10 cellular contexts compared by ENCODE assay signal in genomic region chr4:41144812-41145211, GRCh38.
DNase-seq lines count a peak whose midpoint lies in the region; TF ChIP-seq lines count a peak whose summit lies in the region.
"Had no signal": no experiment of that assay in that cellular context is flagged by ENCODE, and none has a peak within 500 bp of the region (broad histone marks: within the 10 kb centered on the region; RNA-seq: fewer than 3 reads in every experiment).

No MANE protein-coding gene starts in this region.

- no peak for TF ChIP-seq POLR2A in esophagus muscularis mucosa (IDR thresholded peaks at IDR 0.05; ENCODE audit: low read depth)

- H3K4me2 ChIP-seq in osteoblast (ENCODE audit: insufficient read depth, low read length) = peak overlapping the region; percentile 68

- peaks cover 59% of the 10 kb centered on the region for H3K79me2 ChIP-seq in osteoblast (ENCODE audit: insufficient read depth, low read length)

- no peak overlapping the region for H2AFZ ChIP-seq in osteoblast (ENCODE audit: low read length)

- H3K4me3 ChIP-seq in AG10803 (ENCODE audit: low read length) (no peak overlapping the region), esophagus muscularis mucosa (no peak overlapping the region), osteoblast (ENCODE audit: insufficient read depth, low read length) (no peak overlapping the region)

- intact Hi-C loops in esophagus muscularis mucosa (cut with DNase I) = no loop called here

- H3K27ac ChIP-seq in esophagus muscularis mucosa (replicated peaks in 1 of 4) (peak overlapping the region; percentile 78 to 89 (median 85)), osteoblast (ENCODE audit: low read depth, low read length) (peak overlapping the region; percentile 91)

- TF ChIP-seq EP300 in esophagus muscularis mucosa (IDR thresholded peaks at IDR 0.05) = no peak

- H3K27me3 ChIP-seq in esophagus muscularis mucosa (no peaks in the 10 kb centered on the region), osteoblast (ENCODE audit: insufficient read depth, low read length) (no peaks in the 10 kb centered on the region)

- DNase-seq in AG10803 (ENCODE audit: low read depth) (peak; percentile 54), RPMI7951 (ENCODE audit: low read depth) (peak; percentile 24), esophagus muscularis mucosa (ENCODE audit: extremely low spot score) (no peak), osteoblast (ENCODE audit: insufficient read length, low spot score, missing footprints) (no peak), NCI-H1694 treated with DMSO at 0.1 percent for 48 hours (lab: John Stamatoyannopoulos, UW) (no peak), EL (no peak), cortex of kidney (lab: John Stamatoyannopoulos, UW) (no peak), DMS153 treated with DMSO at 0.1 percent for 48 hours (lab: John Stamatoyannopoulos, UW; ENCODE audit: unreplicated experiment) (no peak)
- DNase-seq: activated effector memory CD4-positive, alpha-beta T cell treated with anti-CD3 and anti-CD28 coated beads, Interleukin-2, amount 50 U/mL, for 16 hours; Kasumi-1 had no signal

- no peaks in the 10 kb centered on the region for H4K20me1 ChIP-seq in osteoblast (ENCODE audit: insufficient read depth, low read length)

- H3K36me3 ChIP-seq in esophagus muscularis mucosa (no peaks in the 10 kb centered on the region), osteoblast (ENCODE audit: insufficient read depth, low read length) (peaks cover 13% of the 10 kb centered on the region)

- H3K9me3 ChIP-seq in esophagus muscularis mucosa (no peaks in the 10 kb centered on the region), osteoblast (ENCODE audit: low read depth, low read length) (no peaks in the 10 kb centered on the region)

- WGBS in esophagus muscularis mucosa = 70% methylated on average over 5 of the region's 5 CpGs

- H3K4me1 ChIP-seq in esophagus muscularis mucosa (peaks cover 45 to 77% (median 67%) of the 10 kb centered on the region in 4 donors), osteoblast (ENCODE audit: insufficient read depth, low read length) (peaks cover 81% of the 10 kb centered on the region)

- TF ChIP-seq CTCF in AG10803 (conservative IDR thresholded peaks at IDR 0.05; ENCODE audit: low read length) (no peak), esophagus muscularis mucosa (IDR thresholded peaks at IDR 0.05) (no peak), osteoblast (IDR thresholded peaks at IDR 0.05; ENCODE audit: extremely low read depth, low read depth, low read length) (no peak)

Comparison
In these comparisons a context has a peak if more than half of its experiments do, and no peak if none do; other contexts are left out.
1. DNase-seq: peak in AG10803 (single experiment) and RPMI7951 (single experiment); none in esophagus muscularis mucosa (single experiment), osteoblast (single experiment), NCI-H1694 treated with DMSO at 0.1 percent for 48 hours (single experiment), EL (single experiment), cortex of kidney (single experiment) and DMS153 treated with DMSO at 0.1 percent for 48 hours (single experiment).